12 cellular contexts compared by ENCODE assay signal in the genomic region with DNA sequence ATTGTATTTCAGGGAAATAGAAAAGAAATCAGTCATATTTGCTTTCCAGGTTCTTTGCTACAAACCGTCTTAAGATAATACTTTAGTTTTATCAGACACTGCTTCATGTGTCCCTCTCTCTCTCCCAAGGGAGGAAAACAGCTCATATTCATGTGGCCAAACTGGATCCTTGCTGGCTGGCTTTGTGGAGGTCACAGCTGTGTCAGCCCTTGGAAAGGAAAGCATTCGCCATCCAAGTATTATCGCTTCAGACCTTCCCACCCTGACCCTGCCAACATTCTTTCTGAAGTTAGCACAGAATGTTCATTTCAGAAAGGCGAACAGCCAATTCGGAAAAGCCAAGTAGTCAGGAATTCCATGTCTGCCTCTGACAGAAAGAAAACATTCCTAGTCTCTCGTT.
A peak's percentile ranks its signal among the peaks of the same experiment; 100 is the strongest.
DNase-seq lines count a peak whose midpoint lies in the region; ATAC-seq, FAIRE-seq and TF ChIP-seq lines count a peak whose summit lies in the region.
"Had no signal": no experiment of that assay in that cellular context is flagged by ENCODE, and none has a peak within 500 bp of the region (broad histone marks: within the 10 kb centered on the region; RNA-seq: fewer than 3 reads in every experiment).

No MANE protein-coding gene starts in this region.

- TF ChIP-seq CTCF in breast epithelium (IDR thresholded peaks at IDR 0.05) (no peak), mammary epithelial cell (conservative IDR thresholded peaks at IDR 0.05 in 1 of 2, IDR thresholded peaks at IDR 0.05 in 1 of 2; ENCODE audit: extremely low read depth in 1 of 2, insufficient read depth in 1 of 2, low read depth in 1 of 2, low read length in 2 of 2) (no peak), heart right ventricle (IDR thresholded peaks at IDR 0.05) (no peak), pancreas (IDR thresholded peaks at IDR 0.05) (no peak)

- dilution Hi-C loops in mammary epithelial cell (cut with HindIII; ENCODE audit: low sequenced_read_pairs), result no loop called here

- H3K9ac ChIP-seq in mammary epithelial cell (ENCODE audit: insufficient read depth, low read length), result no peak overlapping the region
- H3K9ac ChIP-seq: neural progenitor cell had no signal

- FAIRE-seq in pancreas (lab: Jason Lieb, UNC), result no peak

- H3K36me3 ChIP-seq in breast epithelium (no peaks in the 10 kb centered on the region), mammary epithelial cell (ENCODE audit: insufficient read depth, low read length) (no peaks in the 10 kb centered on the region), heart right ventricle (no peaks in the 10 kb centered on the region), pancreas (no peaks in the 10 kb centered on the region), aorta (ENCODE audit: control insufficient read depth in 1 of 2, insufficient read depth in 2 of 2, low read length in 1 of 2) (no peaks in the 10 kb centered on the region)
- H3K36me3 ChIP-seq: neural progenitor cell had no signal

- H3K4me3 ChIP-seq in breast epithelium (peak overlapping the region in 1 of 3 donors; percentile 7), mammary epithelial cell (replicated peaks in 1 of 3; ENCODE audit: insufficient read depth in 1 of 3, low read depth in 2 of 3, low read length in 3 of 3) (no peak overlapping the region), heart right ventricle (no peak overlapping the region), pancreas (no peak overlapping the region), aorta (ENCODE audit: low read length in 2 of 2) (no peak overlapping the region)
- H3K4me3 ChIP-seq: neural progenitor cell had no signal

- CTCF ChIA-PET in mammary epithelial cell (lab: Charles Lee; ENCODE audit: low non-redundant PET), result no interaction called here

- no peaks in the 10 kb centered on the region for H3K79me2 ChIP-seq in mammary epithelial cell (ENCODE audit: insufficient read depth, low read length)

- TF ChIP-seq POLR2A in breast epithelium (IDR thresholded peaks at IDR 0.05), result no peak

- H3K9me3 ChIP-seq in breast epithelium (no peaks in the 10 kb centered on the region), mammary epithelial cell (replicated peaks; ENCODE audit: insufficient read depth, low read length) (no peaks in the 10 kb centered on the region), heart right ventricle (no peaks in the 10 kb centered on the region), pancreas (no peaks in the 10 kb centered on the region), aorta (ENCODE audit: control insufficient read depth, low read length) (no peaks in the 10 kb centered on the region)

- ATAC-seq in heart right ventricle (peak; percentile 89 to 96 (median 94)), pancreas (peak; percentile 86 to 95 (median 88)), aorta (ENCODE audit: low FRiP score) (peak; percentile 92), HG02763 (IDR thresholded peaks at IDR 0.05; ENCODE audit: unreplicated experiment) (no peak)

- H2AFZ ChIP-seq in mammary epithelial cell (ENCODE audit: low read depth, low read length), result no peak overlapping the region
- H2AFZ ChIP-seq: neural progenitor cell had no signal

- H4K20me1 ChIP-seq in mammary epithelial cell (ENCODE audit: insufficient read depth, low read length), result no peaks in the 10 kb centered on the region

- H3K4me1 ChIP-seq in breast epithelium, result peaks cover 0 to 9% of the 10 kb centered on the region in 2 donors
- H3K4me1 ChIP-seq in mammary epithelial cell (ENCODE audit: insufficient read depth, low read length), result no peaks in the 10 kb centered on the region
- peaks cover 13 to 84% (median 58%) of the 10 kb centered on the region in 9 donors for H3K4me1 ChIP-seq in heart right ventricle
- peaks cover 0 to 24% (median 13%) of the 10 kb centered on the region in 3 donors for H3K4me1 ChIP-seq in pancreas
- peaks cover 12 to 20% of the 10 kb centered on the region in 2 donors for H3K4me1 ChIP-seq in aorta (ENCODE audit: control insufficient read depth in 1 of 2, insufficient read depth in 2 of 2, low read length in 2 of 2)
- H3K4me1 ChIP-seq: neural progenitor cell had no signal

- H3K27me3 ChIP-seq in breast epithelium (no peaks in the 10 kb centered on the region), mammary epithelial cell (ENCODE audit: insufficient read depth, low read length) (no peaks in the 10 kb centered on the region), heart right ventricle (no peaks in the 10 kb centered on the region), pancreas (no peaks in the 10 kb centered on the region), aorta (ENCODE audit: control insufficient read depth in 1 of 2, insufficient read depth in 2 of 2, low read length in 1 of 2) (no peaks in the 10 kb centered on the region)
- H3K27me3 ChIP-seq: neural progenitor cell had no signal

- BruUV-seq in mammary epithelial cell (replicated peaks; lab: Mats Ljungman, UMichigan), result no TSS peak

- H3K27ac ChIP-seq in breast epithelium (peak overlapping the region; percentile 52 to 71), mammary epithelial cell (ENCODE audit: insufficient read depth, low read depth, low read length) (no peak overlapping the region), heart right ventricle (peak overlapping the region; percentile 64 to 94 (median 84)), pancreas (peak overlapping the region in 1 of 4 donors; percentile 8), aorta (ENCODE audit: low read depth in 1 of 2, low read length in 2 of 2) (peak overlapping the region; percentile 89 to 100)
- H3K27ac ChIP-seq: neural progenitor cell had no signal

- in situ Hi-C loops in mammary epithelial cell (cut with MboI; ENCODE audit: low sequenced_read_pairs in 2 of 2), result no loop called here

- 73% methylated on average over 5 of the region's 6 CpGs for WGBS in mammary epithelial cell (ENCODE audit: low coverage, missing lambda C conversion rate)
- WGBS in heart right ventricle, 2 donors, result 6 to 10% methylated on average over 6 of the region's 6 CpGs
- WGBS in pancreas, 2 donors, result 32 to 36% methylated on average over 6 of the region's 6 CpGs
- WGBS in aorta, 2 donors, result 3 to 5% methylated on average over 6 of the region's 6 CpGs

- no peak overlapping the region for H3K4me2 ChIP-seq in mammary epithelial cell (ENCODE audit: insufficient read depth, low read depth, low read length)
- H3K4me2 ChIP-seq: neural progenitor cell had no signal

- peak in 1 of 2 donors; percentile 42 for DNase-seq in breast epithelium (ENCODE audit: low spot score in 2 of 2)
- no peak for DNase-seq in mammary epithelial cell
- peak; percentile 64 to 86 for DNase-seq in heart right ventricle
- peak in 4 of 6 donors; percentile 21 to 57 (median 42) for DNase-seq in pancreas
- DNase-seq in aorta, result peak; percentile 81 to 87
- no peak for DNase-seq in MV-4-11 (lab: John Stamatoyannopoulos, UW)
- no peak for DNase-seq in Kasumi-1 (lab: John Stamatoyannopoulos, UW)
- DNase-seq: 8988T, hippocampal formation, NCI-H1417 treated with DMSO at 0.1 percent for 48 hours had no signal

- intact Hi-C loops in breast epithelium (cut with DNase I; ENCODE audit: low total_unique reads) (no loop called here), mammary epithelial cell (cut with micrococcal nuclease) (no loop called here), heart right ventricle (cut with DNase I) (loop anchor here in 2 of 10 donors (5.0 to 10.0 kb wide), 2 partner anchors 62 to 235 kb away; no protein-coding TSS in a partner anchor), pancreas (cut with DNase I) (no loop called here), aorta (cut with DNase I) (loop anchor here in 1 of 2 donors (2.0 kb wide), 1 partner anchor 599 kb away; a partner anchor contains a TSS)

Comparison
In these comparisons a context has a peak if more than half of its experiments do, and no peak if none do; other contexts are left out.
1. DNase-seq: peak in heart right ventricle (2 of 2), pancreas (4 of 6) and aorta (2 of 2); none in mammary epithelial cell (single experiment), MV-4-11 (single experiment) and Kasumi-1 (0 of 2).